19 cellular contexts compared by ENCODE assay signal in genomic region chr15:63530762-63531299, GRCh38. TPM values are rescaled to one million over a fixed set of nuclear protein-coding genes. Genes with fewer than 3 reads are reported as not detected.
DNase-seq lines count a peak whose midpoint lies in the region; ATAC-seq and TF ChIP-seq lines count a peak whose summit lies in the region.
"Had no signal": no experiment of that assay in that cellular context is flagged by ENCODE, and none has a peak within 500 bp of the region (broad histone marks: within the 10 kb centered on the region; RNA-seq: fewer than 3 reads in every experiment).

No MANE protein-coding gene starts in this region.

- intact Hi-C loops in upper lobe of right lung (cut with DNase I) (no loop called here), mammary epithelial cell (cut with micrococcal nuclease) (no loop called here)

- no peak overlapping the region for H3K9ac ChIP-seq in mammary epithelial cell (ENCODE audit: insufficient read depth, low read length)

- H3K4me1 Mint-ChIP-seq in activated T-cell treated with anti-CD3 and anti-CD28 coated beads, Interleukin-2, amount 50 U/mL, for 4 hours (ENCODE audit: low read depth), result peaks cover 90% of the 10 kb centered on the region
- H3K4me1 Mint-ChIP-seq in activated naive CD8-positive, alpha-beta T cell treated with anti-CD3 and anti-CD28 coated beads for 36 hours, result peaks cover 78% of the 10 kb centered on the region

- H3K27ac ChIP-seq in upper lobe of right lung, result no peak overlapping the region
- no peak overlapping the region for H3K27ac ChIP-seq in mammary epithelial cell (ENCODE audit: insufficient read depth, low read depth, low read length)
- H3K27ac ChIP-seq: body of pancreas, esophagus muscularis mucosa, pancreas had no signal

- no peaks in the 10 kb centered on the region for H4K20me1 ChIP-seq in mammary epithelial cell (ENCODE audit: insufficient read depth, low read length)

- H3K9me3 Mint-ChIP-seq in activated T-cell treated with anti-CD3 and anti-CD28 coated beads, Interleukin-2, amount 50 U/mL, for 4 hours, result no peaks in the 10 kb centered on the region
- H3K9me3 Mint-ChIP-seq in activated naive CD8-positive, alpha-beta T cell treated with anti-CD3 and anti-CD28 coated beads for 36 hours, result peaks cover 2% of the 10 kb centered on the region
- H3K9me3 Mint-ChIP-seq: activated CD4-positive, alpha-beta T cell treated with anti-CD3 and anti-CD28 coated beads, Interleukin-2, amount 10 ng/mL, durations not matched to agents 7 days and 5 days had no signal

- no peak for DNase-seq in activated T-cell treated with anti-CD3 and anti-CD28 coated beads, Interleukin-2, amount 50 U/mL, for 4 hours
- DNase-seq in activated T-cell treated with anti-CD3 and anti-CD28 coated beads, Interleukin-2, amount 50 U/mL, for 48 hours, result no peak
- no peak for DNase-seq in activated naive CD8-positive, alpha-beta T cell treated with anti-CD3 and anti-CD28 coated beads for 36 hours
- no peak for DNase-seq in upper lobe of right lung
- no peak for DNase-seq in mammary epithelial cell
- no peak for DNase-seq in dedifferentiated amniotic fluid mesenchymal stem cell (ENCODE audit: extremely low spot score)
- no peak for DNase-seq in T-helper 9 cell
- DNase-seq: activated CD4-positive, alpha-beta T cell treated with anti-CD3 and anti-CD28 coated beads, Interleukin-2, amount 10 ng/mL, durations not matched to agents 7 days and 5 days; body of pancreas; COR-L47; EL; Kasumi-1; NCI-H187 treated with DMSO at 0.1 percent for 48 hours; NCI-H446 treated with DMSO at 0.1 percent for 48 hours; pancreas; SIG-M5; T1000 had no signal

- H3K4me3 ChIP-seq in upper lobe of right lung, result no peak overlapping the region
- H3K4me3 ChIP-seq in mammary epithelial cell (replicated peaks in 1 of 3; ENCODE audit: insufficient read depth in 1 of 3, low read depth in 2 of 3, low read length in 3 of 3), result no peak overlapping the region
- H3K4me3 ChIP-seq: body of pancreas, esophagus muscularis mucosa, pancreas had no signal

- H3K27ac Mint-ChIP-seq in activated naive CD8-positive, alpha-beta T cell treated with anti-CD3 and anti-CD28 coated beads for 36 hours, result peak overlapping the region; percentile 75
- H3K27ac Mint-ChIP-seq: activated CD4-positive, alpha-beta T cell treated with anti-CD3 and anti-CD28 coated beads, Interleukin-2, amount 10 ng/mL, durations not matched to agents 7 days and 5 days had no signal

- H3K4me1 ChIP-seq in upper lobe of right lung (peaks cover 62% of the 10 kb centered on the region), mammary epithelial cell (ENCODE audit: insufficient read depth, low read length) (no peaks in the 10 kb centered on the region)

- H3K36me3 ChIP-seq in upper lobe of right lung (no peaks in the 10 kb centered on the region), mammary epithelial cell (ENCODE audit: insufficient read depth, low read length) (no peaks in the 10 kb centered on the region)
- H3K36me3 ChIP-seq: esophagus muscularis mucosa, pancreas had no signal

- no TSS peak for BruUV-seq in mammary epithelial cell (replicated peaks; lab: Mats Ljungman, UMichigan)

- peaks cover 92% of the 10 kb centered on the region for H3K79me2 ChIP-seq in mammary epithelial cell (ENCODE audit: insufficient read depth, low read length)

- no peaks in the 10 kb centered on the region for H3K27me3 Mint-ChIP-seq in activated T-cell treated with anti-CD3 and anti-CD28 coated beads, Interleukin-2, amount 50 U/mL, for 4 hours (ENCODE audit: low read depth)
- H3K27me3 Mint-ChIP-seq in activated naive CD8-positive, alpha-beta T cell treated with anti-CD3 and anti-CD28 coated beads for 36 hours, result no peaks in the 10 kb centered on the region
- H3K27me3 Mint-ChIP-seq: activated CD4-positive, alpha-beta T cell treated with anti-CD3 and anti-CD28 coated beads, Interleukin-2, amount 10 ng/mL, durations not matched to agents 7 days and 5 days had no signal

- no peaks in the 10 kb centered on the region for H3K27me3 ChIP-seq in upper lobe of right lung
- H3K27me3 ChIP-seq in mammary epithelial cell (ENCODE audit: insufficient read depth, low read length), result no peaks in the 10 kb centered on the region
- H3K27me3 ChIP-seq: body of pancreas, esophagus muscularis mucosa, pancreas had no signal

- no peak overlapping the region for H3K4me3 Mint-ChIP-seq in activated T-cell treated with anti-CD3 and anti-CD28 coated beads, Interleukin-2, amount 50 U/mL, for 4 hours
- H3K4me3 Mint-ChIP-seq in activated naive CD8-positive, alpha-beta T cell treated with anti-CD3 and anti-CD28 coated beads for 36 hours, result peak overlapping the region; percentile 37
- H3K4me3 Mint-ChIP-seq: activated CD4-positive, alpha-beta T cell treated with anti-CD3 and anti-CD28 coated beads, Interleukin-2, amount 10 ng/mL, durations not matched to agents 7 days and 5 days had no signal

- peaks cover 29% of the 10 kb centered on the region for H3K36me3 Mint-ChIP-seq in activated T-cell treated with anti-CD3 and anti-CD28 coated beads, Interleukin-2, amount 50 U/mL, for 4 hours (ENCODE audit: insufficient read depth)
- peaks cover 34% of the 10 kb centered on the region for H3K36me3 Mint-ChIP-seq in activated naive CD8-positive, alpha-beta T cell treated with anti-CD3 and anti-CD28 coated beads for 36 hours

- H2AFZ ChIP-seq in mammary epithelial cell (ENCODE audit: low read depth, low read length), result no peak overlapping the region

- dilution Hi-C loops in mammary epithelial cell (cut with HindIII; ENCODE audit: low sequenced_read_pairs), result loop anchor here (5.0 kb wide), 1 partner anchor 64 kb away; no protein-coding TSS in a partner anchor

- TF ChIP-seq CTCF in upper lobe of right lung (IDR thresholded peaks at IDR 0.05) (no peak), mammary epithelial cell (conservative IDR thresholded peaks at IDR 0.05 in 1 of 2, IDR thresholded peaks at IDR 0.05 in 1 of 2; ENCODE audit: extremely low read depth in 1 of 2, insufficient read depth in 1 of 2, low read depth in 1 of 2, low read length in 2 of 2) (no peak)

- no peaks in the 10 kb centered on the region for H3K9me3 ChIP-seq in upper lobe of right lung
- H3K9me3 ChIP-seq in mammary epithelial cell (replicated peaks; ENCODE audit: insufficient read depth, low read length), result no peaks in the 10 kb centered on the region
- H3K9me3 ChIP-seq: body of pancreas, esophagus muscularis mucosa, pancreas had no signal

- CTCF ChIA-PET in mammary epithelial cell (lab: Charles Lee; ENCODE audit: low non-redundant PET), result no interaction called here

- peak; percentile 7 to 23 for ATAC-seq in activated T-cell treated with anti-CD3 and anti-CD28 coated beads, Interleukin-2, amount 50 U/mL, for 4 hours
- ATAC-seq in GM21423 (IDR thresholded peaks at IDR 0.05; ENCODE audit: unreplicated experiment), result peak; percentile 49
- ATAC-seq in upper lobe of right lung, result peak; percentile 49
- ATAC-seq: body of pancreas had no signal

- no peak overlapping the region for H3K4me2 ChIP-seq in mammary epithelial cell (ENCODE audit: insufficient read depth, low read depth, low read length)

- in situ Hi-C loops in mammary epithelial cell (cut with MboI; ENCODE audit: low sequenced_read_pairs in 2 of 2), result no loop called here

- WGBS in mammary epithelial cell (ENCODE audit: low coverage, missing lambda C conversion rate), result 100% methylated on average over 3 of the region's 3 CpGs

RNA-seq across cellular contexts. Expression of gene USP3, which starts 26.4 kb away (rescaled TPM):
- 10 to 100 TPM; 34.2 to 40.9 (median 35.5) TPM for total RNA-seq in activated T-cell treated with anti-CD3 and anti-CD28 coated beads, Interleukin-2, amount 50 U/mL, for 4 hours
- total RNA-seq in activated naive CD8-positive, alpha-beta T cell treated with anti-CD3 and anti-CD28 coated beads for 36 hours, result 10 to 100 TPM; 42.2 to 46.0 TPM
- total RNA-seq in upper lobe of right lung (62.5 TPM), mammary epithelial cell (10 to 100 TPM; 26.3 to 30.6 TPM)
- polyA plus RNA-seq in mammary epithelial cell, result 13.6 TPM
- 50.9 TPM for polyA minus RNA-seq in mammary epithelial cell
